In genomic region chr6:123562264-123562663, GRCh38 we compare ENCODE assay signal across 21 cellular contexts.
DNase-seq lines count a peak whose midpoint lies in the region; ATAC-seq, FAIRE-seq and TF ChIP-seq lines count a peak whose summit lies in the region.
"Had no signal": no experiment of that assay in that cellular context is flagged by ENCODE, and none has a peak within 500 bp of the region (broad histone marks: within the 10 kb centered on the region; RNA-seq: fewer than 3 reads in every experiment).

No MANE protein-coding gene starts in this region.

- no peak overlapping the region for H2BK12ac ChIP-seq in H1 (ENCODE audit: low read depth, low read length)

- no peak overlapping the region for H3K23ac ChIP-seq in H1 (ENCODE audit: insufficient read length)

- H3K23me2 ChIP-seq in H1 (ENCODE audit: low read depth, low read length) = no peaks in the 10 kb centered on the region

- TF ChIP-seq CTCF in H1 (IDR thresholded peaks at IDR 0.05; ENCODE audit: control extremely low read depth in 1 of 3, insufficient read depth in 1 of 3, low read depth in 1 of 3, low read length in 3 of 3) (no peak), psoas muscle (IDR thresholded peaks at IDR 0.05) (no peak)

- no peak overlapping the region for H2AK5ac ChIP-seq in H1 (ENCODE audit: low read depth, low read length)

- H3K9ac ChIP-seq in HUES6 (ENCODE audit: low read length) = no peak overlapping the region
- H3K9ac ChIP-seq in H1 (replicated peaks in 1 of 4; ENCODE audit: extremely low read depth in 1 of 4, low read depth in 3 of 4, low read length in 3 of 4) = no peak overlapping the region
- H3K9ac ChIP-seq: BLaER1 treated with 17β-estradiol and CSF1 and Interleukin-3, amounts not matched to agents 10 nM and 100 nM had no signal

- H3K36me3 ChIP-seq in HUES6 (ENCODE audit: control insufficient read depth, insufficient read depth, low read length) (no peaks in the 10 kb centered on the region; the same call in 1 of the 2 replicates), H1 (ENCODE audit: control insufficient read depth in 2 of 4, insufficient read depth in 4 of 4, low read length in 3 of 4) (peaks cover 0 to 3% (median 0%) of the 10 kb centered on the region in 4 experiments; a peak in 1 of 8 replicates), psoas muscle (ENCODE audit: insufficient read depth in 1 of 2, low read depth in 1 of 2) (peaks cover 0 to 19% of the 10 kb centered on the region in 2 donors)
- H3K36me3 ChIP-seq: BE2C; BLaER1 treated with 17β-estradiol and CSF1 and Interleukin-3, amounts not matched to agents 10 nM and 100 nM had no signal

- intact Hi-C loops in psoas muscle (cut with DNase I) = no loop called here

- no peaks in the 10 kb centered on the region for H3K79me1 ChIP-seq in H1 (ENCODE audit: low read depth, low read length)

- H3K14ac ChIP-seq in H1 (ENCODE audit: insufficient read length) = no peak overlapping the region

- TF ChIP-seq RAD21 in H1 (IDR thresholded peaks at IDR 0.05 in 1 of 2, conservative IDR thresholded peaks at IDR 0.05 in 1 of 2; ENCODE audit: low read depth in 2 of 2, low read length in 2 of 2) = no peak

- POLR2A ChIA-PET in H1 (lab: Charles Lee; ENCODE audit: partially characterized antibody) = interaction anchor here (0.8 to 1.5 kb wide), 2 partner anchors 10 to 153 kb away, joined by 3 to 4 read pairs; no protein-coding TSS in a partner anchor

- ATAC-seq in psoas muscle = no peak
- no peak for ATAC-seq in HG02588 (IDR thresholded peaks at IDR 0.05; ENCODE audit: unreplicated experiment)
- ATAC-seq: GM12878 had no signal

- peak overlapping the region; percentile 78 for H3K4ac ChIP-seq in H1 (replicated peaks; ENCODE audit: insufficient read length, low read depth, low read length)

- H3K79me2 ChIP-seq in H1 (ENCODE audit: control insufficient read depth in 1 of 2, insufficient read depth in 2 of 2, low read length in 2 of 2) = no peaks in the 10 kb centered on the region

- H3K27ac ChIP-seq in HUES6 (ENCODE audit: low read depth, low read length) (0 out of 2 replicates have a peak overlapping the region, but pooled peaks have one; percentile 70), H1 (ENCODE audit: low read depth, low read length) (no peak overlapping the region), psoas muscle (peak overlapping the region; percentile 63)
- H3K27ac ChIP-seq: BLaER1 treated with 17β-estradiol and CSF1 and Interleukin-3, amounts not matched to agents 10 nM and 100 nM had no signal

- no peak overlapping the region for H4K8ac ChIP-seq in H1 (ENCODE audit: extremely low read depth, insufficient read depth, low read length)

- CTCF ChIA-PET in H1 (lab: Charles Lee; ENCODE audit: partially characterized antibody) = interaction anchor here (0.7 kb wide), 1 partner anchor 117 kb away, joined by 3 read pairs; no protein-coding TSS in a partner anchor

- peak overlapping the region; percentile 83 for H2BK120ac ChIP-seq in H1 (replicated peaks; ENCODE audit: low read depth, low read length)

- H3K4me3 ChIP-seq in HUES6 (ENCODE audit: low read depth, low read length) (no peak overlapping the region), H1 (ENCODE audit: extremely low read depth in 1 of 4, insufficient read depth in 2 of 4, low read depth in 3 of 4, low read length in 4 of 4) (no peak overlapping the region), psoas muscle (no peak overlapping the region)
- H3K4me3 ChIP-seq: BLaER1 treated with 17β-estradiol and CSF1 and Interleukin-3, amounts not matched to agents 10 nM and 100 nM; GM12878 had no signal

- WGBS in H1 (ENCODE audit: extremely low coverage in 1 of 2, insufficient coverage in 1 of 2, insufficient read length in 1 of 2, insufficient replicate concordance in 2 of 2, low coverage in 1 of 2, low lambda C conversion rate in 2 of 2, missing lambda C conversion rate in 1 of 2), 2 experiments = 88% methylated on average over 1 of the region's 1 CpG; no CpG with 5 or more reads in 1 of the 2 experiments
- WGBS in psoas muscle, 3 donors = 92 to 100% (median 98%) methylated on average over 1 of the region's 1 CpG

- H3K4me1 ChIP-seq in HUES6 (ENCODE audit: control insufficient read depth, insufficient read depth, low read length) (peaks cover 19% of the 10 kb centered on the region; the same call in 1 of the 2 replicates), H1 (replicated peaks in 1 of 4; ENCODE audit: control insufficient read depth in 3 of 4, insufficient read depth in 4 of 4, low read length in 3 of 4) (peaks cover 0 to 15% (median 7%) of the 10 kb centered on the region in 4 experiments; a peak in 4 of 7 replicates), psoas muscle (peaks cover 59% of the 10 kb centered on the region)
- H3K4me1 ChIP-seq: BE2C; BLaER1 treated with 17β-estradiol and CSF1 and Interleukin-3, amounts not matched to agents 10 nM and 100 nM had no signal

- DNase-seq in H1 (ENCODE audit: low read depth in 1 of 2, low spot score in 2 of 2) = no peak
- no peak for DNase-seq in psoas muscle
- no peak for DNase-seq in AG08395 (ENCODE audit: low spot score)
- DNase-seq in NCI-H1930 (lab: John Stamatoyannopoulos, UW) = no peak
- DNase-seq: AML-193; BE2C; CD4-positive, alpha-beta T cell; CD8-positive, alpha-beta memory T cell; DMS 273 treated with DMSO at 0.1 percent for 48 hours; DMS79; EL; GDM1; GOT3; H7; HCEC 1CT had no signal

- peak overlapping the region; percentile 81 for H4K91ac ChIP-seq in H1 (replicated peaks; ENCODE audit: insufficient read length, low read length)

- H2AFZ ChIP-seq in H1 (ENCODE audit: low read length) = no peak overlapping the region

- H3K9me3 ChIP-seq in HUES6 (ENCODE audit: control insufficient read depth, insufficient read depth, low read depth, low read length) = no peaks in the 10 kb centered on the region
- no peaks in the 10 kb centered on the region for H3K9me3 ChIP-seq in H1 (ENCODE audit: insufficient read depth in 2 of 2, low read depth in 1 of 2, low read length in 1 of 2)
- H3K9me3 ChIP-seq in psoas muscle = no peaks in the 10 kb centered on the region
- H3K9me3 ChIP-seq: BE2C; BLaER1 treated with 17β-estradiol and CSF1 and Interleukin-3, amounts not matched to agents 10 nM and 100 nM had no signal

- no peak for TF ChIP-seq EP300 in H1 (IDR thresholded peaks at IDR 0.05; ENCODE audit: borderline replicate concordance in 1 of 2, low read depth in 2 of 2, low read length in 2 of 2)

- H2BK5ac ChIP-seq in H1 (ENCODE audit: low read depth, low read length) = peak overlapping the region; percentile 66; the same call in 1 of the 2 replicates

- no peak for TF ChIP-seq POLR2A in H1 (IDR thresholded peaks at IDR 0.05; ENCODE audit: control extremely low read depth in 1 of 2, low read depth in 2 of 2, low read length in 2 of 2)

- H2BK20ac ChIP-seq in H1 (ENCODE audit: low read length) = peak overlapping the region; percentile 61; the same call in 1 of the 2 replicates

- H4K20me1 ChIP-seq in H1 (replicated peaks in 1 of 2; ENCODE audit: control insufficient read depth in 1 of 2, insufficient read depth in 2 of 2, low read length in 2 of 2) = no peaks in the 10 kb centered on the region
- H4K20me1 ChIP-seq: BLaER1 treated with 17β-estradiol and CSF1 and Interleukin-3, amounts not matched to agents 10 nM and 100 nM had no signal

- H3K27me3 ChIP-seq in HUES6 (ENCODE audit: control insufficient read depth, insufficient read depth, low read length) = no peaks in the 10 kb centered on the region
- no peaks in the 10 kb centered on the region for H3K27me3 ChIP-seq in H1 (replicated peaks in 1 of 4; ENCODE audit: control insufficient read depth in 3 of 4, extremely low read depth in 1 of 4, insufficient read depth in 3 of 4, low read length in 3 of 4)
- H3K27me3 ChIP-seq in psoas muscle (ENCODE audit: insufficient read depth in 3 of 3, low read length in 2 of 3) = no peaks in the 10 kb centered on the region
- H3K27me3 ChIP-seq: BE2C; BLaER1 treated with 17β-estradiol and CSF1 and Interleukin-3, amounts not matched to agents 10 nM and 100 nM had no signal

- no peak for FAIRE-seq in H1 (lab: Jason Lieb, UNC)
- FAIRE-seq: D721Med, GM12878, GM18507 had no signal

- no peak overlapping the region for H3K56ac ChIP-seq in H1 (replicated peaks; ENCODE audit: insufficient read length, low read depth, low read length)

- peak overlapping the region; percentile 39 for H4K5ac ChIP-seq in H1 (ENCODE audit: insufficient read length, low read depth, low read length)

- H2BK15ac ChIP-seq in H1 (ENCODE audit: low read length) = no peak overlapping the region

- H3K4me2 ChIP-seq in H1 (ENCODE audit: insufficient read depth in 1 of 2, low read depth in 2 of 2, low read length in 2 of 2) = no peak overlapping the region
- H3K4me2 ChIP-seq: BLaER1 treated with 17β-estradiol and CSF1 and Interleukin-3, amounts not matched to agents 10 nM and 100 nM had no signal

- H3K18ac ChIP-seq in H1 (ENCODE audit: extremely low read depth, low read length) = no peak overlapping the region

TF ChIP-seq in H1, 55 proteins besides CTCF, POLR2A, EP300 and RAD21:
- TF ChIP-seq CTBP2 (IDR thresholded peaks at IDR 0.05; ENCODE audit: borderline replicate concordance, insufficient read depth, insufficient read length, low read length) (no peak), NRF1 (IDR thresholded peaks at IDR 0.05; ENCODE audit: low read depth, low read length) (no peak), RXRA (IDR thresholded peaks at IDR 0.05; ENCODE audit: insufficient read depth, low read depth, low read length) (no peak), CHD1 (IDR thresholded peaks at IDR 0.05; ENCODE audit: low read depth, low read length) (no peak), SUZ12 (IDR thresholded peaks at IDR 0.05; ENCODE audit: low read length) (no peak), TAF7 (optimal IDR thresholded peaks at IDR 0.05; ENCODE audit: borderline replicate concordance, low read depth, low read length) (no peak), CEBPB (IDR thresholded peaks at IDR 0.05; ENCODE audit: low read depth, low read length) (no peak)
TF ChIP-seq in H1: peak in this region for 0.
